ENCODE assay signal across 19 cellular contexts in genomic region chr4:148074462-148074861, GRCh38.
DNase-seq lines count a peak whose midpoint lies in the region; ATAC-seq, FAIRE-seq and TF ChIP-seq lines count a peak whose summit lies in the region.
"Had no signal": no experiment of that assay in that cellular context is flagged by ENCODE, and none has a peak within 500 bp of the region (broad histone marks: within the 10 kb centered on the region; RNA-seq: fewer than 3 reads in every experiment).

No MANE protein-coding gene starts in this region.

- no peaks in the 10 kb centered on the region for H3K27me3 ChIP-seq in bronchial epithelial cell (ENCODE audit: control insufficient read depth, insufficient read depth, low read length)
- H3K27me3 ChIP-seq: BLaER1 treated with 17β-estradiol and CSF1 and Interleukin-3, amounts not matched to agents 10 nM and 100 nM had no signal

- H3K4me3 Mint-ChIP-seq in nephron progenitor cell, result no peak overlapping the region
- H3K4me3 Mint-ChIP-seq: B cell; CD8-positive, alpha-beta T cell had no signal

- peaks cover 31% of the 10 kb centered on the region for H3K4me1 Mint-ChIP-seq in nephron progenitor cell
- H3K4me1 Mint-ChIP-seq: B cell had no signal

- FAIRE-seq in bronchial epithelial cell (lab: Jason Lieb, UNC), result peak; percentile 79
- FAIRE-seq: GM19239, H54 had no signal

- no peak for DNase-seq in Right ventricle myocardium inferior (ENCODE audit: missing footprints)
- no peak for DNase-seq in cardiac septum (ENCODE audit: low spot score)
- DNase-seq in bronchial epithelial cell (ENCODE audit: low read depth), result no peak
- DNase-seq in coronary artery (ENCODE audit: low spot score), result peak; percentile 64
- DNase-seq in nephron progenitor cell, result no peak
- no peak for DNase-seq in stimulated activated naive CD8-positive, alpha-beta T cell treated with anti-CD3 and anti-CD28 coated beads, Interleukin-15, Interleukin-2, amounts not matched to agents 100 U/mL and 50 U/mL, for 24 hours
- DNase-seq: Calu3; CD8-positive, alpha-beta T cell; DMS79 treated with DMSO at 0.1 percent for 48 hours; GF-D8; GM23248; HCEC 1CT; IMR-90 had no signal

- TF ChIP-seq CTCF in bronchial epithelial cell (IDR thresholded peaks at IDR 0.05; ENCODE audit: insufficient read depth, low read length, severe bottlenecking) (no peak), coronary artery (IDR thresholded peaks at IDR 0.05) (no peak), nephron progenitor cell (IDR thresholded peaks at IDR 0.05) (no peak)

- H3K36me3 ChIP-seq in bronchial epithelial cell (ENCODE audit: control insufficient read depth, insufficient read depth, low read length), result peaks cover 6% of the 10 kb centered on the region

- intact Hi-C loops in Right ventricle myocardium inferior (cut with DNase I), result no loop called here
- intact Hi-C loops in cardiac septum (cut with DNase I), result no loop called here

- peaks cover 32% of the 10 kb centered on the region for H3K9me3 Mint-ChIP-seq in nephron progenitor cell

- peaks cover 3% of the 10 kb centered on the region for H3K27me3 Mint-ChIP-seq in nephron progenitor cell (ENCODE audit: low read depth, poor library complexity)
- H3K27me3 Mint-ChIP-seq: B cell had no signal

- no peak overlapping the region for H3K27ac ChIP-seq in coronary artery
- H3K27ac ChIP-seq: BLaER1 treated with 17β-estradiol and CSF1 and Interleukin-3, amounts not matched to agents 10 nM and 100 nM; GM23248; HL-60 had no signal

- H3K4me3 ChIP-seq in bronchial epithelial cell (ENCODE audit: low read depth, low read length) (no peak overlapping the region), coronary artery (no peak overlapping the region)
- H3K4me3 ChIP-seq: BLaER1 treated with 17β-estradiol and CSF1 and Interleukin-3, amounts not matched to agents 10 nM and 100 nM; GM23248 had no signal

- peak; percentile 25 for ATAC-seq in Right ventricle myocardium inferior
- no peak for ATAC-seq in GM18858 (IDR thresholded peaks at IDR 0.05; ENCODE audit: unreplicated experiment)
- ATAC-seq in stimulated activated naive CD8-positive, alpha-beta T cell treated with anti-CD3 and anti-CD28 coated beads, Interleukin-15, Interleukin-2, amounts not matched to agents 100 U/mL and 50 U/mL, for 24 hours, result no peak
- ATAC-seq: CD8-positive, alpha-beta T cell had no signal

- peaks cover 67% of the 10 kb centered on the region for H3K36me3 Mint-ChIP-seq in nephron progenitor cell (ENCODE audit: low read depth)

- peak overlapping the region; percentile 87 for H3K27ac Mint-ChIP-seq in nephron progenitor cell
- H3K27ac Mint-ChIP-seq: B cell; CD8-positive, alpha-beta T cell had no signal
